ENCODE assay signal across 24 cellular contexts in the genomic region with DNA sequence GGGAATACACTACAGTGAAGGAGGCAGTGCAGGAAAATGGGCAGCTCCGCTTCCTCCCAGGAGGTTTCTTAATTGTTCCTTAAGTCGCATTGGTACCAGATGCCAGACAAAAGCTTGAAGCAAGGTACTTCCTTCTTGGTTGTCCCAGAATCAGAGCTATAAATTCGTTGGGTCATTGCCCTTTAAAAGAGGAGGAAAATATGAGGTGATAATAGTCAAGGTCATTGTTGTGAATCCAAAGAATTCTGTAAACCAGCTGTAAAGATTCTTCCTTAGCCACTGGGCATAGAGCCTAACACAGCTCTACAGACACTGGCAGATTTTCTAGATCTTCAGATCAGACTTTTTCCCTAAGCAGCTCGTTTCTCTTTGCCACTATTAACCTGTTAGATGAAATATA.
DNase-seq lines count a peak whose midpoint lies in the region; ATAC-seq and TF ChIP-seq lines count a peak whose summit lies in the region.
"Had no signal": no experiment of that assay in that cellular context is flagged by ENCODE, and none has a peak within 500 bp of the region (broad histone marks: within the 10 kb centered on the region; RNA-seq: fewer than 3 reads in every experiment).

No MANE protein-coding gene starts in this region.

- no peaks in the 10 kb centered on the region for H3K36me3 Mint-ChIP-seq in endodermal cell (ENCODE audit: low read depth)
- no peaks in the 10 kb centered on the region for H3K36me3 Mint-ChIP-seq in T-helper 2 cell treated with Interferon-gamma antibody and Interleukin-4, amounts not matched to agents 5 μg/mL and 100 μg/mL, for 36 hours (ENCODE audit: low read depth)
- no peaks in the 10 kb centered on the region for H3K36me3 Mint-ChIP-seq in activated CD8-positive, alpha-beta T cell treated with anti-CD3 and anti-CD28 coated beads, Interleukin-2, amount 10 ng/mL, durations not matched to agents 7 days and 5 days (ENCODE audit: low read depth)
- H3K36me3 Mint-ChIP-seq: CD4-positive, CD25-positive, alpha-beta regulatory T cell had no signal

- ATAC-seq in activated CD8-positive, alpha-beta T cell treated with anti-CD3 and anti-CD28 coated beads, Interleukin-2, amount 10 ng/mL, durations not matched to agents 7 days and 5 days = no peak
- ATAC-seq: HepG2, K562 had no signal

- CTCF ChIA-PET in activated CD8-positive, alpha-beta T cell treated with anti-CD3 and anti-CD28 coated beads, Interleukin-2, amount 10 ng/mL, durations not matched to agents 7 days and 5 days (lab: Charles Lee) = no interaction called here

- H3K27me3 ChIP-seq in endodermal cell (ENCODE audit: control insufficient read depth, insufficient read depth, low read length, poor library complexity, severe bottlenecking) = no peaks in the 10 kb centered on the region
- H3K27me3 ChIP-seq: BE2C had no signal

- no peaks in the 10 kb centered on the region for H3K9me3 Mint-ChIP-seq in endodermal cell
- no peaks in the 10 kb centered on the region for H3K9me3 Mint-ChIP-seq in T-helper 2 cell treated with Interferon-gamma antibody and Interleukin-4, amounts not matched to agents 5 μg/mL and 100 μg/mL, for 36 hours
- H3K9me3 Mint-ChIP-seq in activated CD8-positive, alpha-beta T cell treated with anti-CD3 and anti-CD28 coated beads, Interleukin-2, amount 10 ng/mL, durations not matched to agents 7 days and 5 days (ENCODE audit: insufficient read depth) = no peaks in the 10 kb centered on the region
- H3K9me3 Mint-ChIP-seq: T-helper 1 cell treated with Interleukin-12 subunit alpha and Interleukin-12 subunit beta and Interleukin-4 antibody, amounts not matched to agents 30 μg/mL and 1 μg/mL, for 36 hours had no signal

- no peak overlapping the region for H3K27ac Mint-ChIP-seq in endodermal cell
- H3K27ac Mint-ChIP-seq in T-helper 2 cell treated with Interferon-gamma antibody and Interleukin-4, amounts not matched to agents 5 μg/mL and 100 μg/mL, for 36 hours = no peak overlapping the region
- no peak overlapping the region for H3K27ac Mint-ChIP-seq in activated CD8-positive, alpha-beta T cell treated with anti-CD3 and anti-CD28 coated beads, Interleukin-2, amount 10 ng/mL, durations not matched to agents 7 days and 5 days
- H3K27ac Mint-ChIP-seq: CD4-positive, CD25-positive, alpha-beta regulatory T cell; T-helper 1 cell treated with Interleukin-12 subunit alpha and Interleukin-12 subunit beta and Interleukin-4 antibody, amounts not matched to agents 30 μg/mL and 1 μg/mL, for 36 hours had no signal

- POLR2A ChIA-PET in activated CD8-positive, alpha-beta T cell treated with anti-CD3 and anti-CD28 coated beads, Interleukin-2, amount 10 ng/mL, durations not matched to agents 7 days and 5 days (lab: Charles Lee) = no interaction called here

- no peaks in the 10 kb centered on the region for H3K36me3 ChIP-seq in endodermal cell (ENCODE audit: control insufficient read depth, insufficient read depth, low read length)
- H3K36me3 ChIP-seq: BE2C had no signal

- H3K4me3 ChIP-seq in foreskin fibroblast (ENCODE audit: low read depth in 1 of 2, low read length in 2 of 2) (no peak overlapping the region), endodermal cell (ENCODE audit: low read length) (no peak overlapping the region)
- H3K4me3 ChIP-seq: K562, PC-9, SK-N-MC had no signal

- H3K4me1 Mint-ChIP-seq in endodermal cell = peaks cover 17% of the 10 kb centered on the region
- H3K4me1 Mint-ChIP-seq in T-helper 2 cell treated with Interferon-gamma antibody and Interleukin-4, amounts not matched to agents 5 μg/mL and 100 μg/mL, for 36 hours (ENCODE audit: low read depth) = no peaks in the 10 kb centered on the region
- H3K4me1 Mint-ChIP-seq in activated CD8-positive, alpha-beta T cell treated with anti-CD3 and anti-CD28 coated beads, Interleukin-2, amount 10 ng/mL, durations not matched to agents 7 days and 5 days (ENCODE audit: low read depth) = no peaks in the 10 kb centered on the region
- H3K4me1 Mint-ChIP-seq: CD4-positive, CD25-positive, alpha-beta regulatory T cell had no signal

- H3K9me3 ChIP-seq in endodermal cell (ENCODE audit: control insufficient read depth, low read length) = no peaks in the 10 kb centered on the region
- H3K9me3 ChIP-seq: BE2C had no signal

- DNase-seq in AG20443 (ENCODE audit: low spot score) = peak; percentile 27
- peak; percentile 39 for DNase-seq in GM04504 (ENCODE audit: low read depth)
- peak; percentile 32 for DNase-seq in RPMI7951 (ENCODE audit: low read depth)
- peak; percentile 18 to 44 for DNase-seq in foreskin fibroblast
- no peak for DNase-seq in endodermal cell
- no peak for DNase-seq in T-helper 2 cell treated with Interferon-gamma antibody and Interleukin-4, amounts not matched to agents 5 μg/mL and 100 μg/mL, for 36 hours (ENCODE audit: low spot score)
- no peak for DNase-seq in activated CD8-positive, alpha-beta T cell treated with anti-CD3 and anti-CD28 coated beads, Interleukin-2, amount 10 ng/mL, durations not matched to agents 7 days and 5 days
- no peak for DNase-seq in pons (ENCODE audit: low spot score)
- DNase-seq: BE2C; CD4-positive, CD25-positive, alpha-beta regulatory T cell; DMS153; DND-41; H7; Kasumi-1; NCI-H1105 treated with DMSO at 0.1 percent for 48 hours; NCI-H146; NCI-H1930; NCI-H446; PC-9; SHP77 treated with DMSO at 0.1 percent for 48 hours had no signal

- H3K4me1 ChIP-seq in endodermal cell (ENCODE audit: control insufficient read depth, insufficient read depth, low read length) = peaks cover 7% of the 10 kb centered on the region

- H3K27ac ChIP-seq in endodermal cell (ENCODE audit: low read depth, low read length) = no peak overlapping the region
- H3K27ac ChIP-seq: PC-9, SK-N-MC had no signal

- no peaks in the 10 kb centered on the region for H3K27me3 Mint-ChIP-seq in endodermal cell (ENCODE audit: insufficient read depth)
- no peaks in the 10 kb centered on the region for H3K27me3 Mint-ChIP-seq in T-helper 2 cell treated with Interferon-gamma antibody and Interleukin-4, amounts not matched to agents 5 μg/mL and 100 μg/mL, for 36 hours (ENCODE audit: low read depth)
- no peaks in the 10 kb centered on the region for H3K27me3 Mint-ChIP-seq in activated CD8-positive, alpha-beta T cell treated with anti-CD3 and anti-CD28 coated beads, Interleukin-2, amount 10 ng/mL, durations not matched to agents 7 days and 5 days (ENCODE audit: low read depth)
- H3K27me3 Mint-ChIP-seq: CD4-positive, CD25-positive, alpha-beta regulatory T cell had no signal

- no peak overlapping the region for H3K4me3 Mint-ChIP-seq in endodermal cell
- H3K4me3 Mint-ChIP-seq in T-helper 2 cell treated with Interferon-gamma antibody and Interleukin-4, amounts not matched to agents 5 μg/mL and 100 μg/mL, for 36 hours = no peak overlapping the region
- H3K4me3 Mint-ChIP-seq in activated CD8-positive, alpha-beta T cell treated with anti-CD3 and anti-CD28 coated beads, Interleukin-2, amount 10 ng/mL, durations not matched to agents 7 days and 5 days = no peak overlapping the region
- H3K4me3 Mint-ChIP-seq: CD4-positive, CD25-positive, alpha-beta regulatory T cell; T-helper 1 cell treated with Interleukin-12 subunit alpha and Interleukin-12 subunit beta and Interleukin-4 antibody, amounts not matched to agents 30 μg/mL and 1 μg/mL, for 36 hours had no signal

- 77 to 93% methylated on average over 3 to 4 of the region's 4 CpGs for WGBS in endodermal cell (ENCODE audit: insufficient coverage in 1 of 2, insufficient read length in 1 of 2), 2 experiments

- no peak overlapping the region for H3K9ac ChIP-seq in endodermal cell (ENCODE audit: extremely low read depth, low read length, poor library complexity, severe bottlenecking)

- TF ChIP-seq CTCF in foreskin fibroblast (IDR thresholded peaks at IDR 0.05; ENCODE audit: low read depth, low read length) (no peak), endodermal cell (conservative IDR thresholded peaks at IDR 0.05) (no peak)

Comparison
In these comparisons a context has a peak if more than half of its experiments do, and no peak if none do; other contexts are left out.
1. DNase-seq: peak in AG20443 (single experiment), GM04504 (single experiment), RPMI7951 (single experiment) and foreskin fibroblast (2 of 2); none in endodermal cell (single experiment), T-helper 2 cell treated with Interferon-gamma antibody and Interleukin-4, amounts not matched to agents 5 μg/mL and 100 μg/mL, for 36 hours (single experiment), activated CD8-positive, alpha-beta T cell treated with anti-CD3 and anti-CD28 coated beads, Interleukin-2, amount 10 ng/mL, durations not matched to agents 7 days and 5 days (single experiment) and pons (single experiment).